ENCODE assay signal across 9 cellular contexts in genomic region chr17:28553000-28553505, GRCh38. TPM values are rescaled to one million over a fixed set of nuclear protein-coding genes. Genes with fewer than 3 reads are reported as not detected.
A peak's percentile ranks its signal among the peaks of the same experiment; 100 is the strongest.
DNase-seq lines count a peak whose midpoint lies in the region; ATAC-seq, FAIRE-seq and TF ChIP-seq lines count a peak whose summit lies in the region.
"Had no signal": no experiment of that assay in that cellular context is flagged by ENCODE, and none has a peak within 500 bp of the region (broad histone marks: within the 10 kb centered on the region; RNA-seq: fewer than 3 reads in every experiment).

No MANE protein-coding gene starts in this region.

- no peak for TF ChIP-seq CTCF in HepG2 (CRISPR knock-in tag; IDR thresholded peaks at IDR 0.05)

- H3K4me3 Mint-ChIP-seq in activated T-cell treated with anti-CD3 and anti-CD28 coated beads, Interleukin-2, amount 50 U/mL, for 4 hours = peak overlapping the region; percentile 91
- H3K4me3 Mint-ChIP-seq in activated T-helper 1 cell treated with anti-CD3 and anti-CD28 coated beads, Interleukin-12 subunit alpha, Interleukin-12 subunit beta, Interleukin-2, Interleukin-4 antibody, amounts not matched to agents 30 ng/mL and 10 ng/mL and 1 ng/mL, durations not matched to agents 14 hours and 24 hours and 36 hours = peak overlapping the region; percentile 84

- no peak for TF ChIP-seq POLR2A in HepG2 (IDR thresholded peaks at IDR 0.05; ENCODE audit: insufficient read depth in 1 of 2, low read depth in 2 of 2, low read length in 2 of 2)

- TF ChIP-seq EP300 in HepG2 (IDR thresholded peaks at IDR 0.05; ENCODE audit: low read depth in 2 of 2, low read length in 2 of 2) (no peak), HepG2 (CRISPR knock-in tag; IDR thresholded peaks at IDR 0.05; ENCODE audit: borderline replicate concordance) (no peak)

- DNase-seq in activated T-cell treated with anti-CD3 and anti-CD28 coated beads, Interleukin-2, amount 50 U/mL, for 4 hours = no peak
- no peak for DNase-seq in activated T-cell treated with anti-CD3 and anti-CD28 coated beads for 4 hours
- no peak for DNase-seq in activated T-helper 1 cell treated with anti-CD3 and anti-CD28 coated beads, Interleukin-12 subunit alpha, Interleukin-12 subunit beta, Interleukin-2, Interleukin-4 antibody, amounts not matched to agents 30 ng/mL and 10 ng/mL and 1 ng/mL, durations not matched to agents 14 hours and 24 hours and 36 hours (ENCODE audit: low spot score)
- no peak for DNase-seq in HepG2 (ENCODE audit: low spot score)
- no peak for DNase-seq in NCI-H2081 (lab: John Stamatoyannopoulos, UW)

- H3K79me2 ChIP-seq in HepG2 (ENCODE audit: insufficient read depth, low read length) = no peaks in the 10 kb centered on the region

- peak overlapping the region; percentile 77 for H3K27ac Mint-ChIP-seq in activated T-helper 1 cell treated with anti-CD3 and anti-CD28 coated beads, Interleukin-12 subunit alpha, Interleukin-12 subunit beta, Interleukin-2, Interleukin-4 antibody, amounts not matched to agents 30 ng/mL and 10 ng/mL and 1 ng/mL, durations not matched to agents 14 hours and 24 hours and 36 hours

- H3K9me3 Mint-ChIP-seq in activated T-cell treated with anti-CD3 and anti-CD28 coated beads, Interleukin-2, amount 50 U/mL, for 4 hours = no peaks in the 10 kb centered on the region
- H3K9me3 Mint-ChIP-seq in activated T-helper 1 cell treated with anti-CD3 and anti-CD28 coated beads, Interleukin-12 subunit alpha, Interleukin-12 subunit beta, Interleukin-2, Interleukin-4 antibody, amounts not matched to agents 30 ng/mL and 10 ng/mL and 1 ng/mL, durations not matched to agents 14 hours and 24 hours and 36 hours = no peaks in the 10 kb centered on the region

- no peaks in the 10 kb centered on the region for H3K9me3 ChIP-seq in HepG2 (ENCODE audit: low read length)
- H3K9me3 ChIP-seq in subcutaneous abdominal adipose tissue (ENCODE audit: control insufficient read depth in 5 of 5, low read length in 5 of 5) = no peaks in the 10 kb centered on the region

- peaks cover 47% of the 10 kb centered on the region for H3K4me1 Mint-ChIP-seq in activated T-cell treated with anti-CD3 and anti-CD28 coated beads, Interleukin-2, amount 50 U/mL, for 4 hours (ENCODE audit: low read depth)
- H3K4me1 Mint-ChIP-seq in activated T-helper 1 cell treated with anti-CD3 and anti-CD28 coated beads, Interleukin-12 subunit alpha, Interleukin-12 subunit beta, Interleukin-2, Interleukin-4 antibody, amounts not matched to agents 30 ng/mL and 10 ng/mL and 1 ng/mL, durations not matched to agents 14 hours and 24 hours and 36 hours (ENCODE audit: low read depth) = peaks cover 64% of the 10 kb centered on the region

- H3K4me3 ChIP-seq in HepG2 (replicated peaks in 1 of 3; ENCODE audit: insufficient read depth in 1 of 3, low read depth in 2 of 3, low read length in 3 of 3) (peak overlapping the region in 1 of 3 experiments; percentile 88; a peak in 1 of 6 replicates), subcutaneous abdominal adipose tissue (ENCODE audit: low read depth in 1 of 5, low read length in 5 of 5) (peak overlapping the region; percentile 49 to 73 (median 73))

- 94% methylated on average over 5 of the region's 5 CpGs for WGBS in HepG2 (ENCODE audit: low lambda C conversion rate)

- H4K20me1 ChIP-seq in HepG2 (ENCODE audit: insufficient read depth, low read length) = no peaks in the 10 kb centered on the region

- H3K36me3 ChIP-seq in HepG2 (replicated peaks in 1 of 2; ENCODE audit: control insufficient read depth in 1 of 2, insufficient read depth in 2 of 2, low read length in 2 of 2) (peaks cover 13 to 39% of the 10 kb centered on the region in 2 experiments), subcutaneous abdominal adipose tissue (ENCODE audit: control insufficient read depth in 5 of 5, insufficient read depth in 5 of 5, low read length in 5 of 5) (peaks cover 6 to 48% (median 48%) of the 10 kb centered on the region in 5 donors)

- in situ Hi-C loops in HepG2 (cut with HindIII; ENCODE audit: extremely low pct_ligation_motif_present, low pct_unique_long_range_greater_than_20kb) = no loop called here

- no peaks in the 10 kb centered on the region for H3K27me3 Mint-ChIP-seq in activated T-cell treated with anti-CD3 and anti-CD28 coated beads, Interleukin-2, amount 50 U/mL, for 4 hours (ENCODE audit: low read depth)
- H3K27me3 Mint-ChIP-seq in activated T-helper 1 cell treated with anti-CD3 and anti-CD28 coated beads, Interleukin-12 subunit alpha, Interleukin-12 subunit beta, Interleukin-2, Interleukin-4 antibody, amounts not matched to agents 30 ng/mL and 10 ng/mL and 1 ng/mL, durations not matched to agents 14 hours and 24 hours and 36 hours (ENCODE audit: insufficient read depth) = no peaks in the 10 kb centered on the region

- peak overlapping the region; percentile 56 for H3K4me2 ChIP-seq in HepG2 (ENCODE audit: low read depth, low read length)

- H3K27ac ChIP-seq in HepG2 (ENCODE audit: extremely low read length, insufficient read depth, low read length) = no peak overlapping the region
- no peak overlapping the region for H3K27ac ChIP-seq in subcutaneous abdominal adipose tissue (ENCODE audit: low read depth, low read length)

- intact Hi-C loops in activated T-helper 1 cell treated with anti-CD3 and anti-CD28 coated beads, Interleukin-12 subunit alpha, Interleukin-12 subunit beta, Interleukin-2, Interleukin-4 antibody, amounts not matched to agents 30 ng/mL and 10 ng/mL and 1 ng/mL, durations not matched to agents 14 hours and 24 hours and 36 hours (cut with micrococcal nuclease) = loop anchor here (1.0 kb wide), 2 partner anchors 18 to 23 kb away; partner anchors contain the start of genes ALDOC and PIGS
- intact Hi-C loops in HepG2 (cut with micrococcal nuclease; ENCODE audit: unreplicated experiment) = no loop called here

- CTCF ChIA-PET in HepG2 (lab: Yijun Ruan, JAX; ENCODE audit: low intra/inter-chr PET ratio, low total read pairs) = no interaction called here

- no peak for ATAC-seq in activated T-cell treated with anti-CD3 and anti-CD28 coated beads, Interleukin-2, amount 50 U/mL, for 4 hours
- ATAC-seq in HepG2 (no peak), HG03432 (IDR thresholded peaks at IDR 0.05; ENCODE audit: unreplicated experiment) (no peak), HG02970 (IDR thresholded peaks at IDR 0.05; ENCODE audit: low FRiP score, unreplicated experiment) (no peak)

- H3K9ac ChIP-seq in HepG2 (ENCODE audit: insufficient read depth, low read depth, low read length) (no peak overlapping the region), subcutaneous abdominal adipose tissue (ENCODE audit: low read length in 5 of 5) (no peak overlapping the region)

- no TSS peak for BruUV-seq in HepG2 (replicated peaks; lab: Mats Ljungman, UMichigan)

- POLR2A ChIA-PET in HepG2 (lab: Yijun Ruan, JAX) = interaction anchor here (1.2 to 1.5 kb wide), 3 partner anchors 17 to 24 kb away, joined by 3 to 8 read pairs (median 4); partner anchors contain the start of genes ALDOC and PIGS

- H3K27me3 ChIP-seq in HepG2 (ENCODE audit: control insufficient read depth in 1 of 2, insufficient read depth in 2 of 2, low read length in 2 of 2) (no peaks in the 10 kb centered on the region), subcutaneous abdominal adipose tissue (ENCODE audit: control insufficient read depth in 5 of 5, insufficient read depth in 4 of 5, low read length in 5 of 5) (no peaks in the 10 kb centered on the region)

- no peak overlapping the region for H2AFZ ChIP-seq in HepG2 (ENCODE audit: low read length)

- TF ChIP-seq RAD21 in HepG2 (CRISPR knock-in tag; IDR thresholded peaks at IDR 0.05) = no peak

- FAIRE-seq in HepG2 (lab: Jason Lieb, UNC) = no peak

- H3K4me1 ChIP-seq in HepG2 (ENCODE audit: insufficient read depth, low read length) (peaks cover 39% of the 10 kb centered on the region), subcutaneous abdominal adipose tissue (ENCODE audit: control insufficient read depth in 5 of 5, insufficient read depth in 5 of 5, low read length in 5 of 5) (peaks cover 7 to 34% (median 31%) of the 10 kb centered on the region in 5 donors)

- peaks cover 35% of the 10 kb centered on the region for H3K36me3 Mint-ChIP-seq in activated T-cell treated with anti-CD3 and anti-CD28 coated beads, Interleukin-2, amount 50 U/mL, for 4 hours (ENCODE audit: insufficient read depth)
- peaks cover 48% of the 10 kb centered on the region for H3K36me3 Mint-ChIP-seq in activated T-helper 1 cell treated with anti-CD3 and anti-CD28 coated beads, Interleukin-12 subunit alpha, Interleukin-12 subunit beta, Interleukin-2, Interleukin-4 antibody, amounts not matched to agents 30 ng/mL and 10 ng/mL and 1 ng/mL, durations not matched to agents 14 hours and 24 hours and 36 hours (ENCODE audit: low read depth)

RNA-seq across cellular contexts. Expression of gene UNC119, which starts 0.6 kb away (rescaled TPM):
- total RNA-seq in activated T-cell treated with anti-CD3 and anti-CD28 coated beads, Interleukin-2, amount 50 U/mL, for 4 hours = 10 to 100 TPM; 21.7 to 26.0 (median 21.8) TPM
- total RNA-seq in activated T-helper 1 cell treated with anti-CD3 and anti-CD28 coated beads, Interleukin-12 subunit alpha, Interleukin-12 subunit beta, Interleukin-2, Interleukin-4 antibody, amounts not matched to agents 30 ng/mL and 10 ng/mL and 1 ng/mL, durations not matched to agents 14 hours and 24 hours and 36 hours = 63.3 and 63.9 TPM in 2 replicates
- 7.8 and 10.4 TPM in 2 replicates for total RNA-seq in HepG2 (2016; rRNA removed; fragmentation: Illumina TruSeq; extraction: Trizol)
- total RNA-seq in HepG2 (2016; cell fraction: cytosol; rRNA removed; fragmentation: Illumina TruSeq; extraction: Trizol; ENCODE audit: low read depth) = 5.0 and 5.9 TPM in 2 replicates
- total RNA-seq in HepG2 (2016; cell fraction: insoluble cytoplasmic fraction; rRNA removed; fragmentation: Illumina TruSeq; extraction: Trizol) = 8.0 and 10.9 TPM in 2 replicates
- 7.4 and 9.1 TPM in 2 replicates for total RNA-seq in HepG2 (2016; cell fraction: membrane; rRNA removed; fragmentation: Illumina TruSeq; extraction: Trizol)
- total RNA-seq in HepG2 (2016; cell fraction: nucleus; rRNA removed; fragmentation: Illumina TruSeq; extraction: Trizol) = 9.3 and 10.1 TPM in 2 replicates
- polyA plus RNA-seq in HepG2 (2011; rRNA removed) = 57.6 and 63.1 TPM in 2 replicates
- 25.1 and 34.9 TPM in 2 replicates for polyA plus RNA-seq in HepG2 (2011; cell fraction: cytosol; rRNA removed)
- polyA plus RNA-seq in HepG2 (2011; cell fraction: nucleus; rRNA removed) = 72.7 and 85.1 TPM in 2 replicates
- polyA plus RNA-seq in HepG2 (2012) = 7.3 and 9.0 TPM in 2 replicates
- 6.0 and 6.7 TPM in 2 replicates for polyA plus RNA-seq in HepG2 (2016; cell fraction: cytosol; fragmentation: Illumina TruSeq; extraction: Trizol; ENCODE audit: low read depth)
- polyA plus RNA-seq in HepG2 (2016; cell fraction: insoluble cytoplasmic fraction; fragmentation: Illumina TruSeq; extraction: Trizol; ENCODE audit: low read depth) = 12.0 and 13.5 TPM in 2 replicates
- 9.2 and 10.9 TPM in 2 replicates for polyA plus RNA-seq in HepG2 (2016; cell fraction: membrane; fragmentation: Illumina TruSeq; extraction: Trizol; ENCODE audit: low read depth)
- 18.0 and 19.4 TPM in 2 replicates for polyA plus RNA-seq in HepG2 (2016; cell fraction: nucleus; fragmentation: Illumina TruSeq; extraction: Trizol; ENCODE audit: insufficient read depth, low read depth)
- polyA minus RNA-seq in HepG2 (2011; rRNA and poly(A)+ RNA removed; ENCODE audit: low replicate concordance) = 33.6 and 62.8 TPM in 2 replicates
- polyA minus RNA-seq in HepG2 (2011; cell fraction: cytosol; rRNA and poly(A)+ RNA removed) = 6.5 and 12.7 TPM in 2 replicates
- polyA minus RNA-seq in HepG2 (2011; cell fraction: nucleus; rRNA and poly(A)+ RNA removed) = 30.0 and 33.3 TPM in 2 replicates

RNA-seq across cellular contexts. Expression of gene PIGS, which starts 18.3 kb away (rescaled TPM):
- total RNA-seq in activated T-cell treated with anti-CD3 and anti-CD28 coated beads, Interleukin-2, amount 50 U/mL, for 4 hours = 10 to 100 TPM; 47.0 to 49.9 (median 48.3) TPM
- total RNA-seq in activated T-helper 1 cell treated with anti-CD3 and anti-CD28 coated beads, Interleukin-12 subunit alpha, Interleukin-12 subunit beta, Interleukin-2, Interleukin-4 antibody, amounts not matched to agents 30 ng/mL and 10 ng/mL and 1 ng/mL, durations not matched to agents 14 hours and 24 hours and 36 hours = 57.8 and 61.2 TPM in 2 replicates
- total RNA-seq in HepG2 (2016; rRNA removed; fragmentation: Illumina TruSeq; extraction: Trizol) = 26.6 and 42.6 TPM in 2 replicates
- total RNA-seq in HepG2 (2016; cell fraction: cytosol; rRNA removed; fragmentation: Illumina TruSeq; extraction: Trizol; ENCODE audit: low read depth) = 13.9 and 14.3 TPM in 2 replicates
- total RNA-seq in HepG2 (2016; cell fraction: insoluble cytoplasmic fraction; rRNA removed; fragmentation: Illumina TruSeq; extraction: Trizol) = 23.4 and 47.4 TPM in 2 replicates
- 32.6 and 37.9 TPM in 2 replicates for total RNA-seq in HepG2 (2016; cell fraction: membrane; rRNA removed; fragmentation: Illumina TruSeq; extraction: Trizol)
- total RNA-seq in HepG2 (2016; cell fraction: nucleus; rRNA removed; fragmentation: Illumina TruSeq; extraction: Trizol) = 34.6 and 36.1 TPM in 2 replicates
- polyA plus RNA-seq in HepG2 (2011; rRNA removed) = 23.5 and 31.7 TPM in 2 replicates
- polyA plus RNA-seq in HepG2 (2011; cell fraction: cytosol; rRNA removed) = 29.9 and 34.2 TPM in 2 replicates
- polyA plus RNA-seq in HepG2 (2011; cell fraction: nucleus; rRNA removed) = 62.5 and 62.8 TPM in 2 replicates
- 58.2 and 68.5 TPM in 2 replicates for polyA plus RNA-seq in HepG2 (2012)
- polyA plus RNA-seq in HepG2 (2016; cell fraction: cytosol; fragmentation: Illumina TruSeq; extraction: Trizol; ENCODE audit: low read depth) = 17.4 and 20.1 TPM in 2 replicates
- 27.8 and 30.3 TPM in 2 replicates for polyA plus RNA-seq in HepG2 (2016; cell fraction: insoluble cytoplasmic fraction; fragmentation: Illumina TruSeq; extraction: Trizol; ENCODE audit: low read depth)
- 34.6 and 35.4 TPM in 2 replicates for polyA plus RNA-seq in HepG2 (2016; cell fraction: membrane; fragmentation: Illumina TruSeq; extraction: Trizol; ENCODE audit: low read depth)
- polyA plus RNA-seq in HepG2 (2016; cell fraction: nucleus; fragmentation: Illumina TruSeq; extraction: Trizol; ENCODE audit: insufficient read depth, low read depth) = 62.4 and 64.1 TPM in 2 replicates
- 43.4 and 53.5 TPM in 2 replicates for polyA minus RNA-seq in HepG2 (2011; rRNA and poly(A)+ RNA removed; ENCODE audit: low replicate concordance)
- polyA minus RNA-seq in HepG2 (2011; cell fraction: cytosol; rRNA and poly(A)+ RNA removed) = 22.6 and 26.6 TPM in 2 replicates
- 19.8 and 27.0 TPM in 2 replicates for polyA minus RNA-seq in HepG2 (2011; cell fraction: nucleus; rRNA and poly(A)+ RNA removed)

RNA-seq across cellular contexts. Expression of gene ALDOC, which starts 23.6 kb away (rescaled TPM):
- total RNA-seq in activated T-cell treated with anti-CD3 and anti-CD28 coated beads, Interleukin-2, amount 50 U/mL, for 4 hours = 10 to 100 TPM; 12.4 to 18.4 (median 16.5) TPM
- total RNA-seq in activated T-helper 1 cell treated with anti-CD3 and anti-CD28 coated beads, Interleukin-12 subunit alpha, Interleukin-12 subunit beta, Interleukin-2, Interleukin-4 antibody, amounts not matched to agents 30 ng/mL and 10 ng/mL and 1 ng/mL, durations not matched to agents 14 hours and 24 hours and 36 hours = 44.0 and 47.6 TPM in 2 replicates
- total RNA-seq in HepG2 (2016; rRNA removed; fragmentation: Illumina TruSeq; extraction: Trizol) = 15.4 and 16.9 TPM in 2 replicates
- 1.9 and 2.3 TPM in 2 replicates for total RNA-seq in HepG2 (2016; cell fraction: cytosol; rRNA removed; fragmentation: Illumina TruSeq; extraction: Trizol; ENCODE audit: low read depth)
- 14.8 and 19.1 TPM in 2 replicates for total RNA-seq in HepG2 (2016; cell fraction: insoluble cytoplasmic fraction; rRNA removed; fragmentation: Illumina TruSeq; extraction: Trizol)
- 3.6 and 4.1 TPM in 2 replicates for total RNA-seq in HepG2 (2016; cell fraction: membrane; rRNA removed; fragmentation: Illumina TruSeq; extraction: Trizol)
- 5.5 and 6.5 TPM in 2 replicates for total RNA-seq in HepG2 (2016; cell fraction: nucleus; rRNA removed; fragmentation: Illumina TruSeq; extraction: Trizol)
- polyA plus RNA-seq in HepG2 (2011; rRNA removed) = 60.9 and 86.5 TPM in 2 replicates
- polyA plus RNA-seq in HepG2 (2011; cell fraction: cytosol; rRNA removed) = 88.3 and 89.2 TPM in 2 replicates
- polyA plus RNA-seq in HepG2 (2011; cell fraction: nucleus; rRNA removed) = 58.5 and 80.1 TPM in 2 replicates
- polyA plus RNA-seq in HepG2 (2012) = 60.0 and 69.4 TPM in 2 replicates
- 2.0 and 2.3 TPM in 2 replicates for polyA plus RNA-seq in HepG2 (2016; cell fraction: cytosol; fragmentation: Illumina TruSeq; extraction: Trizol; ENCODE audit: low read depth)
- 19.5 and 24.0 TPM in 2 replicates for polyA plus RNA-seq in HepG2 (2016; cell fraction: insoluble cytoplasmic fraction; fragmentation: Illumina TruSeq; extraction: Trizol; ENCODE audit: low read depth)
- polyA plus RNA-seq in HepG2 (2016; cell fraction: membrane; fragmentation: Illumina TruSeq; extraction: Trizol; ENCODE audit: low read depth) = 2.4 and 2.9 TPM in 2 replicates
- 7.6 and 8.5 TPM in 2 replicates for polyA plus RNA-seq in HepG2 (2016; cell fraction: nucleus; fragmentation: Illumina TruSeq; extraction: Trizol; ENCODE audit: insufficient read depth, low read depth)
- polyA minus RNA-seq in HepG2 (2011; rRNA and poly(A)+ RNA removed; ENCODE audit: low replicate concordance) = 18.8 and 112 TPM in 2 replicates
- 37.7 and 51.5 TPM in 2 replicates for polyA minus RNA-seq in HepG2 (2011; cell fraction: cytosol; rRNA and poly(A)+ RNA removed)
- polyA minus RNA-seq in HepG2 (2011; cell fraction: nucleus; rRNA and poly(A)+ RNA removed) = 11.8 and 17.7 TPM in 2 replicates

RNA-seq across cellular contexts. Expression of gene SPAG5, which starts 45.8 kb away (rescaled TPM):
- total RNA-seq in activated T-cell treated with anti-CD3 and anti-CD28 coated beads, Interleukin-2, amount 50 U/mL, for 4 hours = 10 to 100 TPM; 23.8 to 30.4 (median 30.1) TPM
- 81.9 and 83.1 TPM in 2 replicates for total RNA-seq in activated T-helper 1 cell treated with anti-CD3 and anti-CD28 coated beads, Interleukin-12 subunit alpha, Interleukin-12 subunit beta, Interleukin-2, Interleukin-4 antibody, amounts not matched to agents 30 ng/mL and 10 ng/mL and 1 ng/mL, durations not matched to agents 14 hours and 24 hours and 36 hours
- 98.0 and 105 TPM in 2 replicates for total RNA-seq in HepG2 (2016; rRNA removed; fragmentation: Illumina TruSeq; extraction: Trizol)
- total RNA-seq in HepG2 (2016; cell fraction: cytosol; rRNA removed; fragmentation: Illumina TruSeq; extraction: Trizol; ENCODE audit: low read depth) = 14.6 and 16.2 TPM in 2 replicates
- 98.5 and 112 TPM in 2 replicates for total RNA-seq in HepG2 (2016; cell fraction: insoluble cytoplasmic fraction; rRNA removed; fragmentation: Illumina TruSeq; extraction: Trizol)
- 35.4 and 39.1 TPM in 2 replicates for total RNA-seq in HepG2 (2016; cell fraction: membrane; rRNA removed; fragmentation: Illumina TruSeq; extraction: Trizol)
- 89.1 and 95.8 TPM in 2 replicates for total RNA-seq in HepG2 (2016; cell fraction: nucleus; rRNA removed; fragmentation: Illumina TruSeq; extraction: Trizol)
- 28.2 and 41.4 TPM in 2 replicates for polyA plus RNA-seq in HepG2 (2011; rRNA removed)
- 22.7 and 32.5 TPM in 2 replicates for polyA plus RNA-seq in HepG2 (2011; cell fraction: cytosol; rRNA removed)
- polyA plus RNA-seq in HepG2 (2011; cell fraction: nucleus; rRNA removed) = 69.4 and 110 TPM in 2 replicates
- polyA plus RNA-seq in HepG2 (2012) = 16.1 and 27.4 TPM in 2 replicates
- 9.9 and 10.2 TPM in 2 replicates for polyA plus RNA-seq in HepG2 (2016; cell fraction: cytosol; fragmentation: Illumina TruSeq; extraction: Trizol; ENCODE audit: low read depth)
- polyA plus RNA-seq in HepG2 (2016; cell fraction: insoluble cytoplasmic fraction; fragmentation: Illumina TruSeq; extraction: Trizol; ENCODE audit: low read depth) = 92.8 and 96.1 TPM in 2 replicates
- polyA plus RNA-seq in HepG2 (2016; cell fraction: membrane; fragmentation: Illumina TruSeq; extraction: Trizol; ENCODE audit: low read depth) = 20.0 and 23.8 TPM in 2 replicates
- polyA plus RNA-seq in HepG2 (2016; cell fraction: nucleus; fragmentation: Illumina TruSeq; extraction: Trizol; ENCODE audit: insufficient read depth, low read depth) = 145 and 148 TPM in 2 replicates
- polyA minus RNA-seq in HepG2 (2011; rRNA and poly(A)+ RNA removed; ENCODE audit: low replicate concordance) = 67.2 and 287 TPM in 2 replicates
- 18.6 and 22.3 TPM in 2 replicates for polyA minus RNA-seq in HepG2 (2011; cell fraction: cytosol; rRNA and poly(A)+ RNA removed)
- polyA minus RNA-seq in HepG2 (2011; cell fraction: nucleus; rRNA and poly(A)+ RNA removed) = 59.9 and 64.0 TPM in 2 replicates

RNA-seq across cellular contexts. Expression of gene FOXN1, which starts 46.9 kb away (rescaled TPM):
- total RNA-seq in activated T-cell treated with anti-CD3 and anti-CD28 coated beads, Interleukin-2, amount 50 U/mL, for 4 hours = not detected
- not detected in 2 replicates for total RNA-seq in activated T-helper 1 cell treated with anti-CD3 and anti-CD28 coated beads, Interleukin-12 subunit alpha, Interleukin-12 subunit beta, Interleukin-2, Interleukin-4 antibody, amounts not matched to agents 30 ng/mL and 10 ng/mL and 1 ng/mL, durations not matched to agents 14 hours and 24 hours and 36 hours
- total RNA-seq in HepG2 (2016; rRNA removed; fragmentation: Illumina TruSeq; extraction: Trizol) = not detected in 2 replicates
- not detected in 2 replicates for total RNA-seq in HepG2 (2016; cell fraction: cytosol; rRNA removed; fragmentation: Illumina TruSeq; extraction: Trizol; ENCODE audit: low read depth)
- total RNA-seq in HepG2 (2016; cell fraction: insoluble cytoplasmic fraction; rRNA removed; fragmentation: Illumina TruSeq; extraction: Trizol) = not detected in 2 replicates
- total RNA-seq in HepG2 (2016; cell fraction: membrane; rRNA removed; fragmentation: Illumina TruSeq; extraction: Trizol) = not detected in 2 replicates
- not detected in 2 replicates for total RNA-seq in HepG2 (2016; cell fraction: nucleus; rRNA removed; fragmentation: Illumina TruSeq; extraction: Trizol)
- 0.01 TPM in 1 of 2 replicates, not detected in the other for polyA plus RNA-seq in HepG2 (2011; rRNA removed)
- not detected in 2 replicates for polyA plus RNA-seq in HepG2 (2011; cell fraction: cytosol; rRNA removed)
- polyA plus RNA-seq in HepG2 (2011; cell fraction: nucleus; rRNA removed) = 0.10 TPM in 1 of 2 replicates, not detected in the other
- 0.07 TPM in 1 of 2 replicates, not detected in the other for polyA plus RNA-seq in HepG2 (2012)
- polyA plus RNA-seq in HepG2 (2016; cell fraction: cytosol; fragmentation: Illumina TruSeq; extraction: Trizol; ENCODE audit: low read depth) = not detected in 2 replicates
- polyA plus RNA-seq in HepG2 (2016; cell fraction: insoluble cytoplasmic fraction; fragmentation: Illumina TruSeq; extraction: Trizol; ENCODE audit: low read depth) = not detected in 2 replicates
- not detected in 2 replicates for polyA plus RNA-seq in HepG2 (2016; cell fraction: membrane; fragmentation: Illumina TruSeq; extraction: Trizol; ENCODE audit: low read depth)
- not detected in 2 replicates for polyA plus RNA-seq in HepG2 (2016; cell fraction: nucleus; fragmentation: Illumina TruSeq; extraction: Trizol; ENCODE audit: insufficient read depth, low read depth)
- 0.30 TPM in 1 of 2 replicates, not detected in the other for polyA minus RNA-seq in HepG2 (2011; rRNA and poly(A)+ RNA removed; ENCODE audit: low replicate concordance)
- not detected in 2 replicates for polyA minus RNA-seq in HepG2 (2011; cell fraction: cytosol; rRNA and poly(A)+ RNA removed)
- polyA minus RNA-seq in HepG2 (2011; cell fraction: nucleus; rRNA and poly(A)+ RNA removed) = not detected in 2 replicates
- polyA plus RNA-seq: BJ had no signal
